Comparison of ENCODE assay signal across 16 cellular contexts in the genomic region with DNA sequence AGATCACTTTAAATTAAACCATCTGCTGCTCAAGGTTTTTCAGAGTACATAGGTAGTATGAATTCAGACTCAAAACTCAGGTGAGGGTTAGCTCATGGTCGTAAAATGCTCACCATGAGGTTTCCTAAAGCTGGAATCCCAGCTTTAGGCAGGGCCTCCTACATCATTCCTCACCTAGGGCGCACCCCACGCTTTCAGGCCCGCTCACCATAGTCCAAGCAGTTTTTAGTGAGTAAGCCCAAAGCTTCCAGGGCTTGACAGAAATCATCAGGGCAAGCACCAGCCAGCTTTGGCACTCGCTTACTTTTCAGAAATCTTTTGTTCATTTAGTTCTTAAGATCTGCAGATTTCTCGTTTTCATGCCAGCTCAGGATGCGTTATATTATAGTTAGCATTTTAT.
DNase-seq lines count a peak whose midpoint lies in the region; ATAC-seq and TF ChIP-seq lines count a peak whose summit lies in the region.
"Had no signal": no experiment of that assay in that cellular context is flagged by ENCODE, and none has a peak within 500 bp of the region (broad histone marks: within the 10 kb centered on the region; RNA-seq: fewer than 3 reads in every experiment).

No MANE protein-coding gene starts in this region.

- no peaks in the 10 kb centered on the region for H3K4me1 ChIP-seq in uterus

- TF ChIP-seq CTCF in nephron (IDR thresholded peaks at IDR 0.05; ENCODE audit: unreplicated experiment in 3 of 3) (no peak), uterus (IDR thresholded peaks at IDR 0.05) (no peak)

- ATAC-seq in T-helper 17 cell (no peak), esophagus mucosa (peak; percentile 52), HG03097 (IDR thresholded peaks at IDR 0.05; ENCODE audit: low FRiP score, unreplicated experiment) (no peak)
- ATAC-seq: HCT116 had no signal

- H3K4me3 Mint-ChIP-seq in T-helper 17 cell: no peak overlapping the region
- H3K4me3 Mint-ChIP-seq in nephron: no peak overlapping the region

- H3K4me1 Mint-ChIP-seq in T-helper 17 cell: peaks cover 20% of the 10 kb centered on the region
- no peaks in the 10 kb centered on the region for H3K4me1 Mint-ChIP-seq in nephron

- H3K4me3 ChIP-seq in uterus: no peak overlapping the region
- H3K4me3 ChIP-seq: BLaER1 treated with 17β-estradiol and CSF1 and Interleukin-3, amounts not matched to agents 10 nM and 100 nM; GM23248 had no signal

- H3K36me3 ChIP-seq in uterus: no peaks in the 10 kb centered on the region

- no peak for TF ChIP-seq POLR2A in uterus (IDR thresholded peaks at IDR 0.05)

- no peaks in the 10 kb centered on the region for H3K27me3 ChIP-seq in uterus
- H3K27me3 ChIP-seq: BLaER1 treated with 17β-estradiol and CSF1 and Interleukin-3, amounts not matched to agents 10 nM and 100 nM had no signal

- H3K27me3 Mint-ChIP-seq in T-helper 17 cell (no peaks in the 10 kb centered on the region), nephron (ENCODE audit: low read depth) (no peaks in the 10 kb centered on the region)
- H3K27me3 Mint-ChIP-seq: CD4-positive, CD25-positive, alpha-beta regulatory T cell had no signal

- peak overlapping the region; percentile 70 for H3K27ac Mint-ChIP-seq in T-helper 17 cell
- H3K27ac Mint-ChIP-seq in nephron: peak overlapping the region; percentile 48 to 78 (median 67)
- H3K27ac Mint-ChIP-seq: CD4-positive, CD25-positive, alpha-beta regulatory T cell had no signal

- intact Hi-C loops in uterus (cut with DNase I; ENCODE audit: low total_unique reads): no loop called here

- H3K36me3 Mint-ChIP-seq in T-helper 17 cell (ENCODE audit: low read depth) (peaks cover 6% of the 10 kb centered on the region), nephron (ENCODE audit: low read depth) (peaks cover 20% of the 10 kb centered on the region)

- no peaks in the 10 kb centered on the region for H3K9me3 Mint-ChIP-seq in nephron
- H3K9me3 Mint-ChIP-seq: CD4-positive, CD25-positive, alpha-beta regulatory T cell had no signal

- no peak for DNase-seq in T-helper 17 cell
- no peak for DNase-seq in uterus
- no peak for DNase-seq in Kasumi-1 (lab: John Stamatoyannopoulos, UW)
- no peak for DNase-seq in NCI-H187 (lab: John Stamatoyannopoulos, UW)
- DNase-seq: 8988T; ACHN; Calu3; CD4-positive, CD25-positive, alpha-beta regulatory T cell; DMS 273 treated with DMSO at 0.1 percent for 48 hours; GM23248; IMR-90 had no signal

- H3K27ac ChIP-seq in uterus: peak overlapping the region; percentile 10 to 12
- H3K27ac ChIP-seq: BLaER1 treated with 17β-estradiol and CSF1 and Interleukin-3, amounts not matched to agents 10 nM and 100 nM; GM23248 had no signal

- no peaks in the 10 kb centered on the region for H3K9me3 ChIP-seq in T-helper 17 cell (ENCODE audit: control insufficient read depth, low read length, poor library complexity, severe bottlenecking)
- no peaks in the 10 kb centered on the region for H3K9me3 ChIP-seq in uterus
- H3K9me3 ChIP-seq: BLaER1 treated with 17β-estradiol and CSF1 and Interleukin-3, amounts not matched to agents 10 nM and 100 nM had no signal
